18 cellular contexts compared by ENCODE assay signal in genomic region chr1:92333668-92334067, GRCh38.
"Had no signal": no experiment of that assay in that cellular context is flagged by ENCODE, and none has a peak within 500 bp of the region (broad histone marks: within the 10 kb centered on the region; RNA-seq: fewer than 3 reads in every experiment).

No MANE protein-coding gene starts in this region.

- H3K4me1 ChIP-seq: adrenal gland, gastrocnemius medialis, lower lobe of right lung, parathyroid adenoma, thyroid gland had no signal

- H3K4me3 Mint-ChIP-seq: natural killer cell treated with Interleukin-12 subunit alpha and Interleukin-12 subunit beta and Interleukin-15 and Interleukin-18, amount 100 ng/mL, for 72 hours had no signal

- ATAC-seq: esophagus mucosa; gastrocnemius medialis; lower lobe of right lung; natural killer cell treated with Interleukin-12 subunit alpha and Interleukin-12 subunit beta and Interleukin-15 and Interleukin-18, amount 100 ng/mL, for 72 hours; sciatic nerve had no signal

- DNase-seq: activated CD4-positive, alpha-beta T cell treated with anti-CD3 and anti-CD28 coated beads for 48 hours; activated gamma-delta T cell; adrenal gland; cerebellar nuclear complex; cortex of kidney; gastrocnemius medialis; head of caudate nucleus; lower lobe of right lung; SJCRH30; stimulated activated CD4-positive, alpha-beta T cell treated with anti-CD3 and anti-CD28 coated beads, Interleukin-4, amount 100 ng/mL, for 1 hour; T-helper 2 cell; thyroid gland had no signal

- H3K27me3 Mint-ChIP-seq: natural killer cell treated with Interleukin-12 subunit alpha and Interleukin-12 subunit beta and Interleukin-15 and Interleukin-18, amount 100 ng/mL, for 72 hours had no signal

- H3K27ac Mint-ChIP-seq: natural killer cell treated with Interleukin-12 subunit alpha and Interleukin-12 subunit beta and Interleukin-15 and Interleukin-18, amount 100 ng/mL, for 72 hours had no signal

- H3K4me3 ChIP-seq: adrenal gland, gastrocnemius medialis, lower lobe of right lung, SJCRH30, smooth muscle cell, thyroid gland had no signal

- H3K27me3 ChIP-seq: adrenal gland, gastrocnemius medialis, neutrophil, SJCRH30, thyroid gland had no signal

- H3K9me3 ChIP-seq: adrenal gland, gastrocnemius medialis, lower lobe of right lung, neutrophil, thyroid gland had no signal

- H3K36me3 ChIP-seq: adrenal gland, thyroid gland had no signal
